ENCODE assay signal across 1 cellular context in the genomic region with DNA sequence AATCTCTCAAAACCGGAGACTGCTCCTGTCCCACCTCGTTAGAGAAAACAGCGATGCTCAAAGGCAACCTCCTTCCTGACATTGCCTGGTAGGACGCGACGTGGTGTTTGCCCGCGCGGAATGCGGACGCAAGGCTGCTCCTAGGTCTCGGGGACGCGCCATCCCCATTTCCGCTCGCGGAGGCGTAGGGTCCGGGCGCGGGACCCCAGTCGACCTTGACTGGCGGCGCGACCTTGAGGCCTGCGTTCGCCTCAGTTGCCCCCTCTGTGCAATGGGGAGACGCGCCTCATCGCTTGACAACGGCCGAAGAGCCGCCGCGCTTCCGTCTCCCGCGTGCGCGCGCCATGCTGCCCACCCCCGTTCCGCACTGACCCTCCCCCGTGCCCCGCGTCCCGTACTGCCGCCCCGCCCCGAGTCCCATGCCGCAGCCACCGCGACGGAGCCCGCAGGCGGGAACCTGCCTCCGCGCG.
TF ChIP-seq lines count a peak whose summit lies in the region.

No MANE protein-coding gene starts in this region.

TF ChIP-seq in SK-N-SH treated with all-trans-retinoic acid at 6 μM for 48 hours, 23 proteins besides CTCF, POLR2A, EP300 and RAD21 (continued from another document):
- TF ChIP-seq, protein P1, sequence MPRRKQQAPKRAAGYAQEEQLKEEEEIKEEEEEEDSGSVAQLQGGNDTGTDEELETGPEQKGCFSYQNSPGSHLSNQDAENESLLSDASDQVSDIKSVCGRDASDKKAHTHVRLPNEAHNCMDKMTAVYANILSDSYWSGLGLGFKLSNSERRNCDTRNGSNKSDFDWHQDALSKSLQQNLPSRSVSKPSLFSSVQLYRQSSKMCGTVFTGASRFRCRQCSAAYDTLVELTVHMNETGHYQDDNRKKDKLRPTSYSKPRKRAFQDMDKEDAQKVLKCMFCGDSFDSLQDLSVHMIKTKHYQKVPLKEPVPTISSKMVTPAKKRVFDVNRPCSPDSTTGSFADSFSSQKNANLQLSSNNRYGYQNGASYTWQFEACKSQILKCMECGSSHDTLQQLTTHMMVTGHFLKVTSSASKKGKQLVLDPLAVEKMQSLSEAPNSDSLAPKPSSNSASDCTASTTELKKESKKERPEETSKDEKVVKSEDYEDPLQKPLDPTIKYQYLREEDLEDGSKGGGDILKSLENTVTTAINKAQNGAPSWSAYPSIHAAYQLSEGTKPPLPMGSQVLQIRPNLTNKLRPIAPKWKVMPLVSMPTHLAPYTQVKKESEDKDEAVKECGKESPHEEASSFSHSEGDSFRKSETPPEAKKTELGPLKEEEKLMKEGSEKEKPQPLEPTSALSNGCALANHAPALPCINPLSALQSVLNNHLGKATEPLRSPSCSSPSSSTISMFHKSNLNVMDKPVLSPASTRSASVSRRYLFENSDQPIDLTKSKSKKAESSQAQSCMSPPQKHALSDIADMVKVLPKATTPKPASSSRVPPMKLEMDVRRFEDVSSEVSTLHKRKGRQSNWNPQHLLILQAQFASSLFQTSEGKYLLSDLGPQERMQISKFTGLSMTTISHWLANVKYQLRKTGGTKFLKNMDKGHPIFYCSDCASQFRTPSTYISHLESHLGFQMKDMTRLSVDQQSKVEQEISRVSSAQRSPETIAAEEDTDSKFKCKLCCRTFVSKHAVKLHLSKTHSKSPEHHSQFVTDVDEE (CRISPR knock-in tag; IDR thresholded peaks at IDR 0.05): peak; percentile 78
- TF ChIP-seq OSR1 (CRISPR knock-in tag; IDR thresholded peaks at IDR 0.05): no peak
- peak; percentile 20; the same call in 1 of the 2 replicates for TF ChIP-seq ZFP3 (CRISPR knock-in tag; IDR thresholded peaks at IDR 0.05)
- TF ChIP-seq GLIS3 (CRISPR knock-in tag; IDR thresholded peaks at IDR 0.05): peak; percentile 85; the same call in 1 of the 2 replicates
